In genomic region chr19:4990306-4990705, GRCh38 we compare ENCODE assay signal across 21 cellular contexts.
"Had no signal": no experiment of that assay in that cellular context is flagged by ENCODE, and none has a peak within 500 bp of the region (broad histone marks: within the 10 kb centered on the region; RNA-seq: fewer than 3 reads in every experiment).

No MANE protein-coding gene starts in this region.

- H3K4me3 Mint-ChIP-seq: activated B cell treated with CpG ODN at 0.5 μM for 24 hours; activated CD4-positive, alpha-beta T cell treated with anti-CD3 and anti-CD28 coated beads, Interleukin-2, amount 10 ng/mL, durations not matched to agents 7 days and 5 days; activated T-cell treated with anti-CD3 and anti-CD28 coated beads, Interleukin-2, amount 50 U/mL, for 72 hours; dendritic cell treated with granulocyte-macrophage colony-stimulating factor and Interleukin-4, amounts not matched to agents 40 ng/mL and 50 ng/mL, for 4 days; neural progenitor cell had no signal

- H3K27ac Mint-ChIP-seq: activated B cell treated with CpG ODN at 0.5 μM for 24 hours; activated CD4-positive, alpha-beta T cell treated with anti-CD3 and anti-CD28 coated beads, Interleukin-2, amount 10 ng/mL, durations not matched to agents 7 days and 5 days; activated T-cell treated with anti-CD3 and anti-CD28 coated beads, Interleukin-2, amount 50 U/mL, for 72 hours; dendritic cell treated with granulocyte-macrophage colony-stimulating factor and Interleukin-4, amounts not matched to agents 40 ng/mL and 50 ng/mL, for 4 days; neural progenitor cell had no signal

- H3K4me3 ChIP-seq: heart left ventricle, lung, neural progenitor cell, tibial nerve had no signal

- H3K27me3 ChIP-seq: brain microvascular endothelial cell, foreskin keratinocyte, heart left ventricle, neural progenitor cell, tibial nerve had no signal

- H3K4me1 ChIP-seq: foreskin keratinocyte had no signal

- H3K9me3 Mint-ChIP-seq: activated CD4-positive, alpha-beta T cell treated with anti-CD3 and anti-CD28 coated beads, Interleukin-2, amount 10 ng/mL, durations not matched to agents 7 days and 5 days; activated naive CD4-positive, alpha-beta T cell treated with anti-CD3 and anti-CD28 coated beads, Interleukin-2, amount 50 U/mL, for 72 hours; activated T-cell treated with anti-CD3 and anti-CD28 coated beads, Interleukin-2, amount 50 U/mL, for 72 hours; dendritic cell treated with granulocyte-macrophage colony-stimulating factor and Interleukin-4, amounts not matched to agents 40 ng/mL and 50 ng/mL, for 4 days; immature natural killer cell had no signal

- H3K4me2 ChIP-seq: neural progenitor cell had no signal

- H3K36me3 ChIP-seq: brain microvascular endothelial cell, heart left ventricle, neural progenitor cell had no signal

- DNase-seq: activated B cell treated with CpG ODN at 0.5 μM for 24 hours; activated CD4-positive, alpha-beta T cell treated with anti-CD3 and anti-CD28 coated beads, Interleukin-2, amount 10 ng/mL, durations not matched to agents 7 days and 5 days; activated CD8-positive, alpha-beta memory T cell treated with anti-CD3 and anti-CD28 coated beads, Interleukin-2, amount 50 U/mL, for 48 hours; activated gamma-delta T cell; activated T-cell treated with anti-CD3 and anti-CD28 coated beads, Interleukin-2, amount 50 U/mL, for 72 hours; amniotic stem cell; brain microvascular endothelial cell; cerebellar nuclear complex; effector memory CD4-positive, alpha-beta T cell; foreskin keratinocyte; heart left ventricle; immature natural killer cell; retina; stimulated activated CD4-positive, alpha-beta T cell treated with anti-CD3 and anti-CD28 coated beads, Interleukin-4, amount 100 ng/mL, for 1 hour; stimulated activated naive CD4-positive, alpha-beta T cell; substantia nigra had no signal

- H3K9ac ChIP-seq: neural progenitor cell had no signal

- H3K27ac ChIP-seq: brain microvascular endothelial cell, foreskin keratinocyte, heart left ventricle, neural progenitor cell had no signal

- H2AFZ ChIP-seq: neural progenitor cell had no signal

- ATAC-seq: activated naive CD4-positive, alpha-beta T cell treated with anti-CD3 and anti-CD28 coated beads, Interleukin-2, amount 50 U/mL, for 72 hours; activated T-cell treated with anti-CD3 and anti-CD28 coated beads, Interleukin-2, amount 50 U/mL, for 72 hours; foreskin keratinocyte; heart left ventricle had no signal

- H3K27me3 Mint-ChIP-seq: activated B cell treated with CpG ODN at 0.5 μM for 24 hours; activated CD4-positive, alpha-beta T cell treated with anti-CD3 and anti-CD28 coated beads, Interleukin-2, amount 10 ng/mL, durations not matched to agents 7 days and 5 days; dendritic cell treated with granulocyte-macrophage colony-stimulating factor and Interleukin-4, amounts not matched to agents 40 ng/mL and 50 ng/mL, for 4 days had no signal
